23 cellular contexts compared by ENCODE assay signal in the genomic region with DNA sequence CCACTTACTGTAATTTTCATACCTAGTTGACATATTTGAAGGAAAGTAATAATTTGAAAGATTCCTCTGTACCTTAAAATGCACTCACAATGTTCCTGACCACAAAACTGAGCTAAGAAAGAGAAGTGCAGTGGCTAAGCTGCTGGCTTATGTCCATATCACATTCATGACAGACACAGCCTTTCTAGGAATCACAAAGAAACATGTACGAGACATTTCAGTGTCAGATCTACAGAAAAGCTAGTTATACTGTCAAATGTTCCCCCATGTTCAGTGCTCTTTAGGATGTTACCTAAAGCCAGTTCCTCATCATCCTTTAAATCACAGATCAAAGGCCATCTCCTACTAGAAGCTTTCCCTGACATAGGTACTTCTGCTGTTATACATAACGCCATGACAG.
"Had no signal": no experiment of that assay in that cellular context is flagged by ENCODE, and none has a peak within 500 bp of the region (broad histone marks: within the 10 kb centered on the region; RNA-seq: fewer than 3 reads in every experiment).

No MANE protein-coding gene starts in this region.

- H3K9ac ChIP-seq: neural progenitor cell had no signal

- H3K4me2 ChIP-seq: neural progenitor cell had no signal

- H3K36me3 ChIP-seq: colonic mucosa, esophagus squamous epithelium, lower lobe of right lung, neural progenitor cell, prostate gland, right atrium auricular region, stomach, thyroid gland, vagina had no signal

- H3K4me3 ChIP-seq: colonic mucosa, esophagus squamous epithelium, lower lobe of right lung, neural progenitor cell, prostate gland, right atrium auricular region, stomach, thyroid gland, vagina had no signal

- H3K27ac ChIP-seq: colonic mucosa, esophagus squamous epithelium, lower lobe of right lung, neural progenitor cell, prostate gland, right atrium auricular region, stomach, thyroid gland, vagina had no signal

- FAIRE-seq: endothelial cell of umbilical vein had no signal

- H3K9me3 ChIP-seq: colonic mucosa, esophagus squamous epithelium, lower lobe of right lung, prostate gland, right atrium auricular region, stomach, thyroid gland, vagina had no signal

- H3K4me1 ChIP-seq: colonic mucosa, lower lobe of right lung, neural progenitor cell, prostate gland, stomach, thyroid gland, vagina had no signal

- H2AFZ ChIP-seq: neural progenitor cell had no signal

- ATAC-seq: left ventricle myocardium superior; lower lobe of right lung; natural killer cell; sciatic nerve; stimulated activated effector memory CD8-positive, alpha-beta T cell treated with anti-CD3 and anti-CD28 coated beads, Interleukin-12 subunit alpha, Interleukin-12 subunit beta, amount 100 ng/mL, for 72 hours had no signal

- DNase-seq: colonic mucosa; effector memory CD4-positive, alpha-beta T cell; esophagus squamous epithelium; foreskin melanocyte; hypothalamus; immature natural killer cell; islet precursor cell; left ventricle myocardium superior; lower lobe of right lung; natural killer cell; stimulated activated CD4-positive, alpha-beta T cell treated with anti-CD3 and anti-CD28 coated beads, Interleukin-2, amount 100 ng/mL, for 24 hours; stimulated activated CD4-positive, alpha-beta T cell treated with anti-CD3 and anti-CD28 coated beads, Interleukin-4, amount 100 ng/mL, for 24 hours; stimulated activated naive CD4-positive, alpha-beta T cell treated with Interleukin-2 at 50 U/mL for 16 hours; stomach; thyroid gland; trophoblast cell had no signal

- H3K27me3 ChIP-seq: colonic mucosa, esophagus squamous epithelium, right atrium auricular region, stomach, thyroid gland, vagina had no signal
